ENCODE assay signal across 17 cellular contexts in genomic region chr11:41983458-41983857, GRCh38.
"Had no signal": no experiment of that assay in that cellular context is flagged by ENCODE, and none has a peak within 500 bp of the region (broad histone marks: within the 10 kb centered on the region; RNA-seq: fewer than 3 reads in every experiment).

No MANE protein-coding gene starts in this region.

- ATAC-seq: activated CD4-positive, alpha-beta T cell treated with anti-CD3 and anti-CD28 coated beads for 36 hours; lower lobe of right lung; natural killer cell; stimulated activated naive CD8-positive, alpha-beta T cell treated with anti-CD3 and anti-CD28 coated beads, Interleukin-15, Interleukin-2, amounts not matched to agents 100 U/mL and 50 U/mL, for 24 hours had no signal

- H3K27ac ChIP-seq: esophagus muscularis mucosa, lower lobe of right lung, right atrium auricular region, upper lobe of left lung had no signal

- H3K4me3 ChIP-seq: esophagus muscularis mucosa, lower lobe of right lung, right atrium auricular region, upper lobe of left lung had no signal

- DNase-seq: activated B cell treated with CpG ODN at 0.5 μM for 24 hours; activated CD4-positive, alpha-beta T cell treated with anti-CD3 and anti-CD28 coated beads for 36 hours; activated CD4-positive, alpha-beta T cell treated with anti-CD3 and anti-CD28 coated beads, Interleukin-2, amount 50 U/mL, for 48 hours; activated effector memory CD4-positive, alpha-beta T cell treated with anti-CD3 and anti-CD28 coated beads, Interleukin-2, amount 50 U/mL, for 16 hours; activated naive CD4-positive, alpha-beta T cell treated with anti-CD3 and anti-CD28 coated beads, Interleukin-2, amount 10 ng/mL, durations not matched to agents 7 days and 5 days; central memory CD4-positive, alpha-beta T cell; dermis blood vessel endothelial cell; effector memory CD4-positive, alpha-beta T cell; lower lobe of right lung; midbrain; natural killer cell; stimulated activated CD4-positive, alpha-beta T cell treated with anti-CD3 and anti-CD28 coated beads, Interleukin-4, amount 100 ng/mL, for 24 hours; stimulated activated naive CD8-positive, alpha-beta T cell treated with anti-CD3 and anti-CD28 coated beads, Interleukin-15, Interleukin-2, amounts not matched to agents 100 U/mL and 50 U/mL, for 24 hours; T-helper 9 cell; upper lobe of left lung had no signal

- H3K4me1 ChIP-seq: esophagus muscularis mucosa, lower lobe of right lung, right atrium auricular region, upper lobe of left lung had no signal

- H3K36me3 ChIP-seq: esophagus muscularis mucosa, lower lobe of right lung, right atrium auricular region, upper lobe of left lung had no signal

- H3K27me3 ChIP-seq: esophagus muscularis mucosa, right atrium auricular region, upper lobe of left lung had no signal

- H3K9me3 ChIP-seq: esophagus muscularis mucosa, lower lobe of right lung, right atrium auricular region had no signal
